ENCODE assay signal across 27 cellular contexts in genomic region chr10:61857746-61858145, GRCh38.
"Had no signal": no experiment of that assay in that cellular context is flagged by ENCODE, and none has a peak within 500 bp of the region (broad histone marks: within the 10 kb centered on the region; RNA-seq: fewer than 3 reads in every experiment).

No MANE protein-coding gene starts in this region.

- H3K9me3 ChIP-seq: left lung, lower lobe of right lung, pancreas, prostate gland, spleen, tibial nerve, uterus had no signal

- H3K4me3 ChIP-seq: left lung, lower lobe of right lung, pancreas, prostate gland, spleen, tibial nerve, uterus had no signal

- ATAC-seq: left colon; left lung; lower lobe of right lung; pancreas; right cardiac atrium; sciatic nerve; stimulated activated effector memory CD8-positive, alpha-beta T cell treated with anti-CD3 and anti-CD28 coated beads, Interleukin-12 subunit alpha, Interleukin-12 subunit beta, amount 100 ng/mL, for 72 hours had no signal

- H3K27me3 Mint-ChIP-seq: type B pancreatic cell had no signal

- H3K9me3 Mint-ChIP-seq: immature natural killer cell; nephron; stimulated activated effector memory CD8-positive, alpha-beta T cell treated with anti-CD3 and anti-CD28 coated beads, Interleukin-12 subunit alpha, Interleukin-12 subunit beta, amount 100 ng/mL, for 72 hours; stimulated activated naive CD8-positive, alpha-beta T cell treated with anti-CD3 and anti-CD28 coated beads, Interleukin-15, Interleukin-2, amounts not matched to agents 100 ng/mL and 50 ng/mL, for 24 hours had no signal

- H3K4me1 Mint-ChIP-seq: immature natural killer cell; naive B cell; nephron; neural crest cell; stimulated activated effector memory CD8-positive, alpha-beta T cell treated with anti-CD3 and anti-CD28 coated beads, Interleukin-12 subunit alpha, Interleukin-12 subunit beta, amount 100 ng/mL, for 72 hours had no signal

- DNase-seq: hippocampal formation; immature natural killer cell; kidney; left colon; left lung; lower lobe of right lung; mammary epithelial cell; mesenchymal stem cell; naive B cell; nucleus accumbens; pancreas; posterior cingulate gyrus; retina; right cardiac atrium; small intestine; spleen; stimulated activated CD4-positive, alpha-beta T cell treated with anti-CD3 and anti-CD28 coated beads, Interleukin-4, amount 100 ng/mL, for 24 hours; stimulated activated naive CD4-positive, alpha-beta T cell; uterus had no signal

- H3K36me3 ChIP-seq: left lung, lower lobe of right lung, pancreas, prostate gland, spleen, tibial nerve, uterus had no signal

- H3K36me3 Mint-ChIP-seq: immature natural killer cell; naive B cell; stimulated activated effector memory CD8-positive, alpha-beta T cell treated with anti-CD3 and anti-CD28 coated beads, Interleukin-12 subunit alpha, Interleukin-12 subunit beta, amount 100 ng/mL, for 72 hours; type B pancreatic cell had no signal

- H3K4me1 ChIP-seq: left lung, lower lobe of right lung, pancreas, prostate gland, spleen, tibial nerve, uterus had no signal

- H3K27me3 ChIP-seq: left lung, pancreas, spleen, tibial nerve, uterus had no signal

- H3K4me3 Mint-ChIP-seq: immature natural killer cell; naive B cell; nephron; neural crest cell; stimulated activated effector memory CD8-positive, alpha-beta T cell treated with anti-CD3 and anti-CD28 coated beads, Interleukin-12 subunit alpha, Interleukin-12 subunit beta, amount 100 ng/mL, for 72 hours; stimulated activated naive CD8-positive, alpha-beta T cell treated with anti-CD3 and anti-CD28 coated beads, Interleukin-15, Interleukin-2, amounts not matched to agents 100 ng/mL and 50 ng/mL, for 24 hours; type B pancreatic cell had no signal

- H3K27ac ChIP-seq: left lung, lower lobe of right lung, pancreas, prostate gland, spleen, tibial nerve, uterus had no signal

- H3K27ac Mint-ChIP-seq: immature natural killer cell; naive B cell; nephron; stimulated activated effector memory CD8-positive, alpha-beta T cell treated with anti-CD3 and anti-CD28 coated beads, Interleukin-12 subunit alpha, Interleukin-12 subunit beta, amount 100 ng/mL, for 72 hours; stimulated activated naive CD8-positive, alpha-beta T cell treated with anti-CD3 and anti-CD28 coated beads, Interleukin-15, Interleukin-2, amounts not matched to agents 100 ng/mL and 50 ng/mL, for 24 hours; type B pancreatic cell had no signal
